In genomic region chr1:88272216-88272615, GRCh38 we compare ENCODE assay signal across 35 cellular contexts.
"Had no signal": no experiment of that assay in that cellular context is flagged by ENCODE, and none has a peak within 500 bp of the region (broad histone marks: within the 10 kb centered on the region; RNA-seq: fewer than 3 reads in every experiment).

No MANE protein-coding gene starts in this region.

- H3K9me3 ChIP-seq: ascending aorta had no signal

- H3K27me3 ChIP-seq: ascending aorta, cardiac muscle cell had no signal

- H3K9me3 Mint-ChIP-seq: activated B cell treated with CpG ODN at 0.5 μM for 24 hours; activated CD4-positive, alpha-beta memory T cell treated with anti-CD3 and anti-CD28 coated beads, Interleukin-2, amount 10 ng/mL, durations not matched to agents 7 days and 5 days; activated CD4-positive, alpha-beta T cell treated with anti-CD3 and anti-CD28 coated beads, Interleukin-2, amount 10 ng/mL, durations not matched to agents 7 days and 5 days; activated naive CD4-positive, alpha-beta T cell treated with anti-CD3 and anti-CD28 coated beads, Interleukin-2, amount 10 ng/mL, durations not matched to agents 7 days and 5 days; activated naive CD4-positive, alpha-beta T cell treated with anti-CD3 and anti-CD28 coated beads, Interleukin-2, amount 50 U/mL, for 24 hours; activated naive CD8-positive, alpha-beta T cell treated with anti-CD3 and anti-CD28 coated beads, Interleukin-2, amount 10 ng/mL, durations not matched to agents 7 days and 5 days; activated naive CD8-positive, alpha-beta T cell treated with anti-CD3 and anti-CD28 coated beads, Interleukin-2, amount 50 U/mL, for 24 hours; activated T-cell treated with anti-CD3 and anti-CD28 coated beads, Interleukin-2, amount 50 U/mL, for 24 hours; activated T-helper 2 cell treated with anti-CD3 and anti-CD28 coated beads, Interferon-gamma antibody, Interleukin-2, Interleukin-4, amounts not matched to agents 10 μg/mL and 5 μg/mL and 100 μg/mL, durations not matched to agents 14 hours and 24 hours and 36 hours; brain; central memory CD8-positive, alpha-beta T cell; T-helper 1 cell treated with Interleukin-12 subunit alpha and Interleukin-12 subunit beta and Interleukin-4 antibody, amounts not matched to agents 30 μg/mL and 1 μg/mL, for 36 hours; T-helper 2 cell treated with Interferon-gamma antibody and Interleukin-4, amounts not matched to agents 5 μg/mL and 100 μg/mL, for 36 hours had no signal

- H3K4me1 ChIP-seq: ascending aorta had no signal

- H3K36me3 Mint-ChIP-seq: activated CD8-positive, alpha-beta memory T cell treated with anti-CD3 and anti-CD28 coated beads, Interleukin-2, amount 10 ng/mL, durations not matched to agents 7 days and 5 days; activated naive CD4-positive, alpha-beta T cell treated with anti-CD3 and anti-CD28 coated beads, Interleukin-2, amount 10 ng/mL, durations not matched to agents 7 days and 5 days; activated naive CD4-positive, alpha-beta T cell treated with anti-CD3 and anti-CD28 coated beads, Interleukin-2, amount 50 U/mL, for 24 hours; activated naive CD8-positive, alpha-beta T cell; activated naive CD8-positive, alpha-beta T cell treated with anti-CD3 and anti-CD28 coated beads, Interleukin-2, amount 10 ng/mL, durations not matched to agents 7 days and 5 days; brain had no signal

- H3K4me3 Mint-ChIP-seq: activated B cell treated with CpG ODN at 0.5 μM for 24 hours; activated CD4-positive, alpha-beta memory T cell treated with anti-CD3 and anti-CD28 coated beads, Interleukin-2, amount 10 ng/mL, durations not matched to agents 7 days and 5 days; activated CD4-positive, alpha-beta T cell treated with anti-CD3 and anti-CD28 coated beads, Interleukin-2, amount 10 ng/mL, durations not matched to agents 7 days and 5 days; activated CD8-positive, alpha-beta memory T cell treated with anti-CD3 and anti-CD28 coated beads, Interleukin-2, amount 10 ng/mL, durations not matched to agents 7 days and 5 days; activated CD8-positive, alpha-beta T cell treated with anti-CD3 and anti-CD28 coated beads, Interleukin-2, amount 10 ng/mL, durations not matched to agents 7 days and 5 days; activated naive CD4-positive, alpha-beta T cell treated with anti-CD3 and anti-CD28 coated beads, Interleukin-2, amount 10 ng/mL, durations not matched to agents 7 days and 5 days; activated naive CD4-positive, alpha-beta T cell treated with anti-CD3 and anti-CD28 coated beads, Interleukin-2, amount 50 U/mL, for 24 hours; activated naive CD8-positive, alpha-beta T cell; activated naive CD8-positive, alpha-beta T cell treated with anti-CD3 and anti-CD28 coated beads, Interleukin-2, amount 10 ng/mL, durations not matched to agents 7 days and 5 days; activated naive CD8-positive, alpha-beta T cell treated with anti-CD3 and anti-CD28 coated beads, Interleukin-2, amount 50 U/mL, for 24 hours; activated T-cell treated with anti-CD3 and anti-CD28 coated beads, Interleukin-2, amount 50 U/mL, for 24 hours; brain; central memory CD8-positive, alpha-beta T cell; T-helper 1 cell treated with Interleukin-12 subunit alpha and Interleukin-12 subunit beta and Interleukin-4 antibody, amounts not matched to agents 30 μg/mL and 1 μg/mL, for 36 hours; T-helper 2 cell treated with Interferon-gamma antibody and Interleukin-4, amounts not matched to agents 5 μg/mL and 100 μg/mL, for 36 hours had no signal

- H3K27ac Mint-ChIP-seq: activated B cell treated with CpG ODN at 0.5 μM for 24 hours; activated CD4-positive, alpha-beta memory T cell treated with anti-CD3 and anti-CD28 coated beads, Interleukin-2, amount 10 ng/mL, durations not matched to agents 7 days and 5 days; activated CD4-positive, alpha-beta T cell treated with anti-CD3 and anti-CD28 coated beads, Interleukin-2, amount 10 ng/mL, durations not matched to agents 7 days and 5 days; activated CD8-positive, alpha-beta memory T cell treated with anti-CD3 and anti-CD28 coated beads, Interleukin-2, amount 10 ng/mL, durations not matched to agents 7 days and 5 days; activated CD8-positive, alpha-beta T cell treated with anti-CD3 and anti-CD28 coated beads, Interleukin-2, amount 10 ng/mL, durations not matched to agents 7 days and 5 days; activated naive CD4-positive, alpha-beta T cell treated with anti-CD3 and anti-CD28 coated beads, Interleukin-2, amount 10 ng/mL, durations not matched to agents 7 days and 5 days; activated naive CD4-positive, alpha-beta T cell treated with anti-CD3 and anti-CD28 coated beads, Interleukin-2, amount 50 U/mL, for 24 hours; activated naive CD8-positive, alpha-beta T cell; activated naive CD8-positive, alpha-beta T cell treated with anti-CD3 and anti-CD28 coated beads, Interleukin-2, amount 10 ng/mL, durations not matched to agents 7 days and 5 days; activated naive CD8-positive, alpha-beta T cell treated with anti-CD3 and anti-CD28 coated beads, Interleukin-2, amount 50 U/mL, for 24 hours; activated T-cell treated with anti-CD3 and anti-CD28 coated beads, Interleukin-2, amount 50 U/mL, for 24 hours; activated T-helper 2 cell treated with anti-CD3 and anti-CD28 coated beads, Interferon-gamma antibody, Interleukin-2, Interleukin-4, amounts not matched to agents 10 μg/mL and 5 μg/mL and 100 μg/mL, durations not matched to agents 14 hours and 24 hours and 36 hours; brain; T-helper 1 cell treated with Interleukin-12 subunit alpha and Interleukin-12 subunit beta and Interleukin-4 antibody, amounts not matched to agents 30 μg/mL and 1 μg/mL, for 36 hours; T-helper 2 cell treated with Interferon-gamma antibody and Interleukin-4, amounts not matched to agents 5 μg/mL and 100 μg/mL, for 36 hours had no signal

- H3K4me1 Mint-ChIP-seq: activated CD4-positive, alpha-beta memory T cell treated with anti-CD3 and anti-CD28 coated beads, Interleukin-2, amount 10 ng/mL, durations not matched to agents 7 days and 5 days; activated CD4-positive, alpha-beta T cell treated with anti-CD3 and anti-CD28 coated beads, Interleukin-2, amount 10 ng/mL, durations not matched to agents 7 days and 5 days; activated CD8-positive, alpha-beta memory T cell treated with anti-CD3 and anti-CD28 coated beads, Interleukin-2, amount 10 ng/mL, durations not matched to agents 7 days and 5 days; activated naive CD4-positive, alpha-beta T cell treated with anti-CD3 and anti-CD28 coated beads, Interleukin-2, amount 10 ng/mL, durations not matched to agents 7 days and 5 days; activated naive CD4-positive, alpha-beta T cell treated with anti-CD3 and anti-CD28 coated beads, Interleukin-2, amount 50 U/mL, for 24 hours; activated naive CD8-positive, alpha-beta T cell treated with anti-CD3 and anti-CD28 coated beads, Interleukin-2, amount 10 ng/mL, durations not matched to agents 7 days and 5 days; activated naive CD8-positive, alpha-beta T cell treated with anti-CD3 and anti-CD28 coated beads, Interleukin-2, amount 50 U/mL, for 24 hours; central memory CD8-positive, alpha-beta T cell had no signal

- H3K27me3 Mint-ChIP-seq: activated CD4-positive, alpha-beta memory T cell treated with anti-CD3 and anti-CD28 coated beads, Interleukin-2, amount 10 ng/mL, durations not matched to agents 7 days and 5 days; activated naive CD4-positive, alpha-beta T cell treated with anti-CD3 and anti-CD28 coated beads, Interleukin-2, amount 10 ng/mL, durations not matched to agents 7 days and 5 days; activated naive CD4-positive, alpha-beta T cell treated with anti-CD3 and anti-CD28 coated beads, Interleukin-2, amount 50 U/mL, for 24 hours; activated naive CD8-positive, alpha-beta T cell treated with anti-CD3 and anti-CD28 coated beads, Interleukin-2, amount 10 ng/mL, durations not matched to agents 7 days and 5 days; activated T-cell treated with anti-CD3 and anti-CD28 coated beads, Interleukin-2, amount 50 U/mL, for 24 hours; brain; central memory CD8-positive, alpha-beta T cell had no signal

- H3K4me3 ChIP-seq: ascending aorta, cardiac muscle cell had no signal

- H3K27ac ChIP-seq: ascending aorta, cardiac muscle cell, VCaP had no signal

- DNase-seq: activated B cell treated with CpG ODN at 0.5 μM for 24 hours; activated CD4-positive, alpha-beta memory T cell treated with anti-CD3 and anti-CD28 coated beads, Interleukin-2, amount 10 ng/mL, durations not matched to agents 7 days and 5 days; activated CD4-positive, alpha-beta T cell treated with anti-CD3 and anti-CD28 coated beads for 48 hours; activated CD4-positive, alpha-beta T cell treated with anti-CD3 and anti-CD28 coated beads, Interleukin-2, amount 10 ng/mL, durations not matched to agents 7 days and 5 days; activated CD4-positive, alpha-beta T cell treated with anti-CD3 and anti-CD28 coated beads, Interleukin-2, amount 50 U/mL, for 48 hours; activated CD4-positive, CD25-positive, alpha-beta regulatory T cell treated with anti-CD3 and anti-CD28 coated beads, Interleukin-2, amount 50 U/mL, for 72 hours; activated CD8-positive, alpha-beta memory T cell treated with anti-CD3 and anti-CD28 coated beads for 24 hours; activated CD8-positive, alpha-beta memory T cell treated with anti-CD3 and anti-CD28 coated beads, Interleukin-2, amount 10 ng/mL, durations not matched to agents 7 days and 5 days; activated CD8-positive, alpha-beta memory T cell treated with anti-CD3 and anti-CD28 coated beads, Interleukin-2, amount 50 U/mL, for 48 hours; activated CD8-positive, alpha-beta T cell treated with anti-CD3 and anti-CD28 coated beads, Interleukin-2, amount 10 ng/mL, durations not matched to agents 7 days and 5 days; activated effector memory CD4-positive, alpha-beta T cell treated with Interleukin-2 at 50 U/mL for 16 hours; activated gamma-delta T cell; activated naive CD4-positive, alpha-beta T cell treated with anti-CD3 and anti-CD28 coated beads, Interleukin-2, amount 10 ng/mL, durations not matched to agents 7 days and 5 days; activated naive CD4-positive, alpha-beta T cell treated with Interleukin-2 at 50 U/mL for 16 hours; activated naive CD8-positive, alpha-beta T cell treated with anti-CD3 and anti-CD28 coated beads, Interleukin-2, amount 10 ng/mL, durations not matched to agents 7 days and 5 days; activated naive CD8-positive, alpha-beta T cell treated with anti-CD3 and anti-CD28 coated beads, Interleukin-2, amount 50 U/mL, for 24 hours; activated T-cell treated with anti-CD3 and anti-CD28 coated beads, Interleukin-2, amount 50 U/mL, for 24 hours; activated T-cell treated with anti-CD3 and anti-CD28 coated beads, Interleukin-2, amount 50 U/mL, for 48 hours; amygdala; anterior cingulate cortex; caudate nucleus; cerebellar nuclear complex; T-helper 1 cell; T-helper 2 cell; T-helper 9 cell had no signal

- ATAC-seq: activated CD8-positive, alpha-beta memory T cell treated with anti-CD3 and anti-CD28 coated beads, Interleukin-2, amount 10 ng/mL, durations not matched to agents 7 days and 5 days; activated CD8-positive, alpha-beta T cell treated with anti-CD3 and anti-CD28 coated beads, Interleukin-2, amount 10 ng/mL, durations not matched to agents 7 days and 5 days; activated naive CD8-positive, alpha-beta T cell treated with anti-CD3 and anti-CD28 coated beads, Interleukin-2, amount 50 U/mL, for 24 hours had no signal

- H3K36me3 ChIP-seq: ascending aorta, cardiac muscle cell had no signal
